In genomic region chr4:78560296-78560963, GRCh38 we compare ENCODE assay signal across 12 cellular contexts. TPM values are rescaled to one million over a fixed set of nuclear protein-coding genes. Genes with fewer than 3 reads are reported as not detected.
A peak's percentile ranks its signal among the peaks of the same experiment; 100 is the strongest.
DNase-seq lines count a peak whose midpoint lies in the region; ATAC-seq, FAIRE-seq and TF ChIP-seq lines count a peak whose summit lies in the region.
"Had no signal": no experiment of that assay in that cellular context is flagged by ENCODE, and none has a peak within 500 bp of the region (broad histone marks: within the 10 kb centered on the region; RNA-seq: fewer than 3 reads in every experiment).

No MANE protein-coding gene starts in this region.

- TF ChIP-seq CTCF in endothelial cell of umbilical vein (IDR thresholded peaks at IDR 0.05; ENCODE audit: extremely low read depth in 1 of 2, insufficient read depth in 1 of 2, low read depth in 1 of 2, low read length in 2 of 2) (no peak), lower lobe of right lung (IDR thresholded peaks at IDR 0.05) (no peak)

- peak; percentile 88 for FAIRE-seq in endothelial cell of umbilical vein (lab: Jason Lieb, UNC)
- FAIRE-seq: GM12878 had no signal

- dilution Hi-C loops in endothelial cell of umbilical vein (cut with MboI; ENCODE audit: extremely low pct_ligation_motif_present, low sequenced_read_pairs): no loop called here

- H3K27ac ChIP-seq in endothelial cell of umbilical vein (ENCODE audit: insufficient read depth, low read depth, low read length) (peak overlapping the region; percentile 65), lower lobe of right lung (peak overlapping the region; percentile 67)

- no peaks in the 10 kb centered on the region for H3K36me3 ChIP-seq in endothelial cell of umbilical vein (ENCODE audit: control insufficient read depth in 2 of 2, extremely low read depth in 1 of 2, insufficient read depth in 2 of 2, low read length in 2 of 2)
- peaks cover 5% of the 10 kb centered on the region for H3K36me3 ChIP-seq in lower lobe of right lung

- H3K4me1 ChIP-seq in endothelial cell of umbilical vein (ENCODE audit: control insufficient read depth, extremely low read depth, insufficient read depth, low read length): peaks cover 61% of the 10 kb centered on the region
- peaks cover 41% of the 10 kb centered on the region for H3K4me1 ChIP-seq in lower lobe of right lung

- BruUV-seq in endothelial cell of umbilical vein (replicated peaks; lab: Mats Ljungman, UMichigan): TSS peak; percentile 91

- no peaks in the 10 kb centered on the region for H4K20me1 ChIP-seq in endothelial cell of umbilical vein (replicated peaks; ENCODE audit: control insufficient read depth, extremely low read depth, insufficient read depth, low read length)

- POLR2A ChIA-PET in endothelial cell of umbilical vein (lab: Charles Lee): interaction anchor here (0.8 to 1.4 kb wide), 2 partner anchors 9 kb away, joined by 3 to 7 read pairs; partner anchors contain the start of gene ANXA3

- no peak overlapping the region for H3K9ac ChIP-seq in endothelial cell of umbilical vein (replicated peaks; ENCODE audit: extremely low read depth, insufficient read depth, low read length)

- intact Hi-C loops in endothelial cell of umbilical vein (cut with micrococcal nuclease) (loop anchor here (1.0 kb wide), 2 partner anchors 8 to 9 kb away; no protein-coding TSS in a partner anchor), lower lobe of right lung (cut with DNase I) (no loop called here)

- CTCF ChIA-PET in endothelial cell of umbilical vein (lab: Charles Lee): interaction anchor here (0.8 to 1.4 kb wide), 5 partner anchors 8 to 304 kb away, joined by 3 to 9 read pairs (median 4); partner anchors contain the start of gene ANXA3

- no peak overlapping the region for H3K4me3 ChIP-seq in endothelial cell of umbilical vein (replicated peaks in 1 of 3; ENCODE audit: insufficient read depth in 1 of 3, low read depth in 1 of 3, low read length in 3 of 3)
- H3K4me3 ChIP-seq in lower lobe of right lung: no peak overlapping the region
- H3K4me3 ChIP-seq: GM12878 had no signal

- no peak overlapping the region for H2AFZ ChIP-seq in endothelial cell of umbilical vein (ENCODE audit: low read depth, low read length)

- H3K27me3 ChIP-seq in endothelial cell of umbilical vein (ENCODE audit: control insufficient read depth in 2 of 2, insufficient read depth in 2 of 2, low read length in 2 of 2): no peaks in the 10 kb centered on the region
- no peaks in the 10 kb centered on the region for H3K27me3 ChIP-seq in lower lobe of right lung (ENCODE audit: low read depth)

- no peaks in the 10 kb centered on the region for H3K79me2 ChIP-seq in endothelial cell of umbilical vein (ENCODE audit: control insufficient read depth, insufficient read depth, low read length)

- peak; percentile 9 for TF ChIP-seq POLR2A in endothelial cell of umbilical vein (IDR thresholded peaks at IDR 0.05; ENCODE audit: low read depth, low read length)

- no peaks in the 10 kb centered on the region for H3K9me1 ChIP-seq in endothelial cell of umbilical vein (replicated peaks; ENCODE audit: control insufficient read depth, extremely low read depth, insufficient read depth, low read length)

- H3K9me3 ChIP-seq in endothelial cell of umbilical vein (replicated peaks; ENCODE audit: control insufficient read depth, insufficient read depth, low read length) (no peaks in the 10 kb centered on the region), lower lobe of right lung (no peaks in the 10 kb centered on the region)

- peak; percentile 58 to 77 for ATAC-seq in lower lobe of right lung
- ATAC-seq in GM21825 (IDR thresholded peaks at IDR 0.05; ENCODE audit: unreplicated experiment): no peak
- no peak for ATAC-seq in HG02884 (IDR thresholded peaks at IDR 0.05; ENCODE audit: unreplicated experiment)
- ATAC-seq: GM12878 had no signal

- peak overlapping the region; percentile 52 for H3K4me2 ChIP-seq in endothelial cell of umbilical vein (ENCODE audit: insufficient read depth, low read length)

- DNase-seq in A172 (ENCODE audit: low spot score) (peak; percentile 88), LoVo (ENCODE audit: low spot score) (peak; percentile 76), endothelial cell of umbilical vein (ENCODE audit: low read depth, low spot score) (peak; percentile 88), lower lobe of right lung (no peak)
- no peak for DNase-seq in activated CD8-positive, alpha-beta memory T cell treated with anti-CD3 and anti-CD28 coated beads for 24 hours
- no peak for DNase-seq in activated naive CD4-positive, alpha-beta T cell (lab: John Stamatoyannopoulos, UW)
- DNase-seq: nephron progenitor cell, T-helper 9 cell had no signal

TF ChIP-seq in endothelial cell of umbilical vein, 7 proteins besides CTCF, POLR2A, EP300 and RAD21:
- TF ChIP-seq JUN (IDR thresholded peaks at IDR 0.05; ENCODE audit: borderline replicate concordance, insufficient read depth, insufficient read length, low read depth) (peak; percentile 98), GATA2 (IDR thresholded peaks at IDR 0.05; ENCODE audit: insufficient read depth, insufficient read length, low read depth, low read length) (peak; percentile 88), FOS (IDR thresholded peaks at IDR 0.05; ENCODE audit: borderline replicate concordance, insufficient read depth, low read length) (peak; percentile 96), MYC (IDR thresholded peaks at IDR 0.05; ENCODE audit: low read depth, low read length) (no peak), MAX (IDR thresholded peaks at IDR 0.05; ENCODE audit: insufficient read depth, insufficient read length) (no peak), POLR2AphosphoS5 (IDR thresholded peaks at IDR 0.05; ENCODE audit: insufficient read depth, low read depth, low read length) (peak; percentile 77), EZH2 (IDR thresholded peaks at IDR 0.05; ENCODE audit: borderline replicate concordance, low read depth, low read length, severe bottlenecking) (no peak)

RNA-seq across cellular contexts. Expression of gene ANXA3, which starts 8.9 kb away (rescaled TPM):
- 135 and 189 TPM in 2 replicates for total RNA-seq in A172 (2014; rRNA removed; shearing (Covaris generic))
- total RNA-seq in endothelial cell of umbilical vein: 73.8 and 78.4 TPM in 2 replicates
- 51.5 and 52.9 TPM in 2 replicates for polyA plus RNA-seq in endothelial cell of umbilical vein
- polyA plus RNA-seq in endothelial cell of umbilical vein (2011; cell fraction: cytosol; rRNA removed): 93.0 and 110 TPM in 2 replicates
- polyA plus RNA-seq in endothelial cell of umbilical vein (2011; cell fraction: nucleus; rRNA removed): 150 and 151 TPM in 2 replicates
- 24.8 and 46.5 TPM in 2 replicates for polyA plus RNA-seq in endothelial cell of umbilical vein (2012)
- polyA minus RNA-seq in endothelial cell of umbilical vein: 112 and 127 TPM in 2 replicates
- 58.1 TPM for polyA minus RNA-seq in endothelial cell of umbilical vein (2011; cell fraction: cytosol; rRNA and poly(A)+ RNA removed)
- 62.4 and 79.7 TPM in 2 replicates for polyA minus RNA-seq in endothelial cell of umbilical vein (2011; cell fraction: nucleus; rRNA and poly(A)+ RNA removed)
- 148 TPM for total RNA-seq in lower lobe of right lung
- total RNA-seq: activated T-helper 2 cell treated with anti-CD3 and anti-CD28 coated beads, Interferon-gamma antibody, Interleukin-2, Interleukin-4, amounts not matched to agents 10 μg/mL and 5 μg/mL and 100 μg/mL, durations not matched to agents 14 hours and 24 hours and 36 hours had no signal

Comparison
In these comparisons a context has a peak if more than half of its experiments do, and no peak if none do; other contexts are left out.
1. DNase-seq: peak in A172 (single experiment), LoVo (single experiment) and endothelial cell of umbilical vein (single experiment); none in lower lobe of right lung (single experiment), activated CD8-positive, alpha-beta memory T cell treated with anti-CD3 and anti-CD28 coated beads for 24 hours (single experiment) and activated naive CD4-positive, alpha-beta T cell (0 of 4).
2. ATAC-seq: peak in lower lobe of right lung (2 of 2); none in GM21825 (single experiment) and HG02884 (single experiment).